Comparison of ENCODE assay signal across 8 cellular contexts in the genomic region with DNA sequence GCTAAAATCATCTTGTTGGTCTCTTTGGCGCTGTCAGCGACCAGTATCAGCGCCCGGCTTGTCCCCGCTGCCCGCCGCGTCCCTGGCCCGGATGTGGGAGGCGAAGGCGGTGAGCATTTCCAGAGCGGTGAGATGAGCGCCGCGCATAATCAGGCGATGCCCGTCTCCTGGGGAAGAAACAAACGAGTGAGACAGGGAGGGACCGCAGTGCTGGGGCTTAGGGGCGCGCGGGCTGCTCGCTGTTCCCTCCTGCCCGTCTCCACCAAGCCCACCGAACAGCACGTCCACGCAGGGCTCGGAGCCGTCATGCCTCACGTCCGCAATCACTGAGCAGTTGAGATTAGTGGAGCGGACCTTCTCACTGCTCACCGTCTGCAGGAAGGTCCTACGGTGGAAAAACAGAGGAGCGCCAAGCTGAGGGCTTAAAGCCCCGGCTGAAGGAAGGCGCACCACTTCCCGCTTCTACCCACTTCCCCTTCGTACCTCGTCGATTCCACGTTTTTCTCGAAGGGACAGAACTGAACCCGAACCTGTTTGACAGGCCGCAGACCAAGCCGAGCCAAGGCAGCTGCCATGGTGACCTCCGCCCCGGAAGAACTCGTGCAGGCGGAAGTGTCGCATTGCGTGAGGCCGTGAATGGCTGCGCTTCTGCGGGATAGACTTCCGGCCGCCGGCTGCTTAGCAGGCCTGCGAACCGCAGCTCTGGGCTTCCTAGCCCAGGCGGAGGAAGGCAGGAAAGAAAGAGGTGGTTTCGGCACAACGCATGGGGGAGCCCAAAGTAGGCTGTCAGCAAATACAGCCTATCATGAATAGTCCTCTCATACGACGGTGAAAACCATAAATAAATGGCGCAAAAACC. TPM values are rescaled to one million over a fixed set of nuclear protein-coding genes. Genes with fewer than 3 reads are reported as not detected.
DNase-seq lines count a peak whose midpoint lies in the region; ATAC-seq and TF ChIP-seq lines count a peak whose summit lies in the region.

Gene MRPL53, minus strand, starts transcription at position 595 of the 859 bp plus-strand sequence. Its CDS starts 20 bp downstream, at position 575.

- peak; percentile 91 for TF ChIP-seq POLR2A in GM18526 (IDR thresholded peaks at IDR 0.05; ENCODE audit: extremely low read depth, insufficient read length)

- H3K4me1 ChIP-seq in iPS-20b (ENCODE audit: insufficient read depth, low read length), result no peaks in the 10 kb centered on the region; the same call in 1 of the 2 replicates

- ATAC-seq in HG03064 (IDR thresholded peaks at IDR 0.05; ENCODE audit: low read depth, unreplicated experiment), result peak; percentile 81

- H3K4me3 ChIP-seq in iPS-20b (ENCODE audit: low read length) (peak within 1 kb of the TSS; percentile 97), skin epidermis (peak within 1 kb of the TSS; percentile 54 to 75 (median 67))

- H3K36me3 ChIP-seq in iPS-20b (ENCODE audit: insufficient read depth, low read depth, low read length), result peaks cover 18% of the 10 kb centered on the region

- H3K27ac ChIP-seq in VCaP (peak within 1 kb of the TSS; percentile 97), iPS-20b (ENCODE audit: low read length) (peak within 1 kb of the TSS; percentile 59), skin epidermis (peak within 1 kb of the TSS; percentile 52 to 96 (median 89))

- DNase-seq in A172 (ENCODE audit: low spot score) (peak; percentile 79), NCI-H2196 (lab: John Stamatoyannopoulos, UW; ENCODE audit: unreplicated experiment) (peak; percentile 76), T47D (ENCODE audit: low read depth in 1 of 2, low spot score in 1 of 2) (peak; percentile 21 to 96)

- no peaks in the 10 kb centered on the region for H3K27me3 ChIP-seq in iPS-20b (ENCODE audit: insufficient read depth, low read length)

- in situ Hi-C loops in T47D (cut with HindIII; ENCODE audit: low pct_unique_long_range_greater_than_20kb, low sequenced_read_pairs), result no loop called here

- TF ChIP-seq CTCF in VCaP (conservative IDR thresholded peaks at IDR 0.05), result no peak

- H3K9ac ChIP-seq in iPS-20b (ENCODE audit: low read depth, low read length), result peak within 1 kb of the TSS; percentile 88

- no peaks in the 10 kb centered on the region for H3K9me3 ChIP-seq in iPS-20b (ENCODE audit: insufficient read depth, low read depth, low read length)

RNA-seq across cellular contexts. Expression of gene MRPL53, which starts in this region (rescaled TPM):
- total RNA-seq in A172 (2014; rRNA removed; shearing (Covaris generic)), result 30.2 and 39.1 TPM in 2 replicates

Comparison
In these comparisons a context has a peak if more than half of its experiments do, and no peak if none do; other contexts are left out.
1. Peak in every context shown above with its lines: DNase-seq, ATAC-seq, H3K4me3 ChIP-seq and H3K27ac ChIP-seq.